In the genomic region with DNA sequence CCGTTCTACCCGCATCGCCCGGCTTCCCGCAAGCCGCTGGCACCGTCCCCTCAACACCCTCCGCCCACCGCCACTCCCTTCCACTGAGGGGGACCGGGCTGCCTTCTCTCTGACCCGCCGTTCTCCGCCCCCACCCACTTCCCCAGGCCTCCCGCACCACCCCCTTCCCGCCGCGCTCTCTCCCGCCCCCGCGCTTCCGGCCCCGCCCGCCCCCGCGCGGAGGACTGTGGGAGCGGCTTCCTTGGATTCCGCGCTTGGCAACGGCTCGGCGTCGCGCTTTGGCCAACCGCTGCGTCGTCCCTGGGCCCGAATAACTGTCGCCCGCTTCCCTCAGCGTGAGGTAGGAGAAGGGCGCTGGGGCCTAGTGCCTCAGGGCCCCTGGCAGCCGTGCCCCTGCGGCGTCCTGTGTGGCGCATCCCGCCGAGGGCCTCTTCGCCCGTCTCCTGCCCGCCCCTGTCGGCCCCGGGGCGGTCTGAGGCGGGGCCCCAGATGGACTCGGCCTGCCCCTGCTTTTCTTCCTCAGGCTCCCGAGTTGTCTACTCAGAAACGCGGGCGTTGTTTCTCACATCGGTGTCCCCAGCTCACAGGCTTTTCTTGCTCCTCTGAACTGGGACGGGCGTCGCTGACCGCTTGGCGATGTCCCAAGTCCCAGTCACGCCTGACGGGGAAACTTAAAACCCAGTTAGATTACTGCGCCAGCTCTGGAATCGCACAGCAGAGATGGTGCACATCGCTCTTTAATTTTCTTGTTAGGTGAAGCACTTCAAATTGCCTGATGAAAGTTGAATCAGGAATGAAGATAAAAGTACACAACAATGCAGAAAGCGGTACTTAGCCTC, we compare ENCODE assay signal across 8 cellular contexts. TPM values are rescaled to one million over a fixed set of nuclear protein-coding genes. Genes with fewer than 3 reads are reported as not detected.
DNase-seq lines count a peak whose midpoint lies in the region; ATAC-seq, FAIRE-seq and TF ChIP-seq lines count a peak whose summit lies in the region.

A gene with protein sequence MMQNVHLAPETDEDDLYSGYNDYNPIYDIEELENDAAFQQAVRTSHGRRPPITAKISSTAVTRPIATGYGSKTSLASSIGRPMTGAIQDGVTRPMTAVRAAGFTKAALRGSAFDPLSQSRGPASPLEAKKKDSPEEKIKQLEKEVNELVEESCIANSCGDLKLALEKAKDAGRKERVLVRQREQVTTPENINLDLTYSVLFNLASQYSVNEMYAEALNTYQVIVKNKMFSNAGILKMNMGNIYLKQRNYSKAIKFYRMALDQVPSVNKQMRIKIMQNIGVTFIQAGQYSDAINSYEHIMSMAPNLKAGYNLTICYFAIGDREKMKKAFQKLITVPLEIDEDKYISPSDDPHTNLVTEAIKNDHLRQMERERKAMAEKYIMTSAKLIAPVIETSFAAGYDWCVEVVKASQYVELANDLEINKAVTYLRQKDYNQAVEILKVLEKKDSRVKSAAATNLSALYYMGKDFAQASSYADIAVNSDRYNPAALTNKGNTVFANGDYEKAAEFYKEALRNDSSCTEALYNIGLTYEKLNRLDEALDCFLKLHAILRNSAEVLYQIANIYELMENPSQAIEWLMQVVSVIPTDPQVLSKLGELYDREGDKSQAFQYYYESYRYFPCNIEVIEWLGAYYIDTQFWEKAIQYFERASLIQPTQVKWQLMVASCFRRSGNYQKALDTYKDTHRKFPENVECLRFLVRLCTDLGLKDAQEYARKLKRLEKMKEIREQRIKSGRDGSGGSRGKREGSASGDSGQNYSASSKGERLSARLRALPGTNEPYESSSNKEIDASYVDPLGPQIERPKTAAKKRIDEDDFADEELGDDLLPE (plus strand): TSS at position 241 of the 839 bp plus-strand sequence. CDS start 7,229 bp downstream, outside the sequence.

- no peaks in the 10 kb centered on the region for H4K20me1 ChIP-seq in keratinocyte (ENCODE audit: control insufficient read depth, extremely low read depth, insufficient read depth, low read length)

- H3K27ac ChIP-seq in keratinocyte (ENCODE audit: control insufficient read depth, insufficient read depth, low read length): peak within 1 kb of the TSS; percentile 64

- peak within 1 kb of the TSS; percentile 93 for H3K4me3 Mint-ChIP-seq in central memory CD8-positive, alpha-beta T cell

- H3K9me3 Mint-ChIP-seq in central memory CD8-positive, alpha-beta T cell: no peaks in the 10 kb centered on the region

- H3K27me3 ChIP-seq in keratinocyte (ENCODE audit: control insufficient read depth, extremely low read depth, insufficient read depth, low read length): no peaks in the 10 kb centered on the region

- H3K79me2 ChIP-seq in keratinocyte (ENCODE audit: control insufficient read depth, insufficient read depth, low read length): no peaks in the 10 kb centered on the region

- peaks cover 1% of the 10 kb centered on the region for H3K36me3 Mint-ChIP-seq in central memory CD8-positive, alpha-beta T cell (ENCODE audit: insufficient read depth)

- TF ChIP-seq CTCF in AG10803 (conservative IDR thresholded peaks at IDR 0.05; ENCODE audit: low read length) (no peak), keratinocyte (optimal IDR thresholded peaks at IDR 0.05 in 1 of 3, IDR thresholded peaks at IDR 0.05 in 1 of 3, conservative IDR thresholded peaks at IDR 0.05 in 1 of 3; ENCODE audit: extremely low read depth in 1 of 3, insufficient read depth in 2 of 3, low read length in 3 of 3) (no peak)

- peak within 1 kb of the TSS; percentile 71 for H3K9ac ChIP-seq in keratinocyte (ENCODE audit: control insufficient read depth, extremely low read depth, insufficient read depth, low read length)

- dilution Hi-C loops in keratinocyte (cut with MboI; ENCODE audit: extremely low pct_ligation_motif_present, low sequenced_read_pairs): no loop called here

- FAIRE-seq in keratinocyte (lab: Jason Lieb, UNC): peak; percentile 36

- peaks cover 2% of the 10 kb centered on the region for H3K4me1 ChIP-seq in keratinocyte (ENCODE audit: control insufficient read depth, extremely low read depth, insufficient read depth, low read length)

- H3K9me3 ChIP-seq in keratinocyte (ENCODE audit: control insufficient read depth, low read depth, low read length): peaks cover 6% of the 10 kb centered on the region

- H3K27me3 Mint-ChIP-seq in central memory CD8-positive, alpha-beta T cell: no peaks in the 10 kb centered on the region

- H2AFZ ChIP-seq in keratinocyte (ENCODE audit: control insufficient read depth, low read length): peak within 1 kb of the TSS; percentile 87

- no peaks in the 10 kb centered on the region for H3K9me1 ChIP-seq in keratinocyte (ENCODE audit: control insufficient read depth, extremely low read depth, insufficient read depth, low read length)

- peak within 1 kb of the TSS; percentile 91 for H3K27ac Mint-ChIP-seq in central memory CD8-positive, alpha-beta T cell (ENCODE audit: low read depth)

- no peaks in the 10 kb centered on the region for H3K36me3 ChIP-seq in keratinocyte (ENCODE audit: control insufficient read depth in 2 of 2, extremely low read depth in 1 of 2, insufficient read depth in 2 of 2, low read length in 2 of 2)

- DNase-seq in AG10803 (ENCODE audit: low read depth): peak; percentile 83
- peak; percentile 67 for DNase-seq in NCI-H345 treated with DMSO at 0.1 percent for 48 hours (lab: John Stamatoyannopoulos, UW; ENCODE audit: unreplicated experiment)
- peak; percentile 52 to 61 for DNase-seq in central memory CD8-positive, alpha-beta T cell (ENCODE audit: low spot score in 2 of 2)
- DNase-seq in keratinocyte (ENCODE audit: low read depth, low spot score): no peak
- DNase-seq in stimulated activated CD4-positive, alpha-beta T cell treated with anti-CD3 and anti-CD28 coated beads, Interleukin-12 subunit alpha, Interleukin-12 subunit beta, amount 100 ng/mL, for 4 hours: peak; percentile 79

- H3K4me3 ChIP-seq in AG10803 (ENCODE audit: low read length) (peak within 1 kb of the TSS; percentile 78), keratinocyte (ENCODE audit: control insufficient read depth in 2 of 3, extremely low read depth in 1 of 3, insufficient read depth in 2 of 3, low read depth in 1 of 3, low read length in 3 of 3) (peak within 1 kb of the TSS; percentile 68 to 80 (median 69))

- peaks cover 7% of the 10 kb centered on the region for H3K4me1 Mint-ChIP-seq in central memory CD8-positive, alpha-beta T cell

- peak; percentile 88 for ATAC-seq in GM19025 (IDR thresholded peaks at IDR 0.05; ENCODE audit: low read depth, unreplicated experiment)
- ATAC-seq in HG03196 (IDR thresholded peaks at IDR 0.05; ENCODE audit: unreplicated experiment): peak; percentile 82
- peak; percentile 76 to 83 for ATAC-seq in activated CD4-positive, CD25-positive, alpha-beta regulatory T cell treated with anti-CD3 and anti-CD28 coated beads, Interleukin-2, amount 50 U/mL, for 24 hours
- peak; percentile 81 for ATAC-seq in central memory CD8-positive, alpha-beta T cell (replicated peaks; ENCODE audit: extremely low read depth, poor library complexity, severe bottlenecking)

- peak within 1 kb of the TSS; percentile 95 for H3K4me2 ChIP-seq in keratinocyte (ENCODE audit: control insufficient read depth, extremely low read depth, insufficient read depth, low read depth, low read length)

RNA-seq across cellular contexts. Expression of the gene that starts here (rescaled TPM):
- polyA plus RNA-seq in keratinocyte: 4.6 to 9.5 TPM (median 6.2 TPM) in 3 replicates
- 1.6 TPM for polyA plus RNA-seq in keratinocyte (2011; ENCODE audit: low read depth)
- 3.4 and 6.2 TPM in 2 replicates for polyA plus RNA-seq in keratinocyte (2011; cell fraction: cytosol; rRNA removed)
- polyA plus RNA-seq in keratinocyte (2011; cell fraction: nucleus; rRNA removed): 7.7 and 9.8 TPM in 2 replicates
- polyA plus RNA-seq in keratinocyte (2012; ENCODE audit: low replicate concordance): 1.9 and 6.2 TPM in 2 replicates
- 1.4 to 8.2 TPM (median 4.5 TPM) in 3 replicates for polyA minus RNA-seq in keratinocyte
- 6.9 TPM for polyA minus RNA-seq in keratinocyte (2011; cell fraction: cytosol; rRNA and poly(A)+ RNA removed)
- 6.9 and 10.7 TPM in 2 replicates for polyA minus RNA-seq in keratinocyte (2011; cell fraction: nucleus; rRNA and poly(A)+ RNA removed)
